10 cellular contexts compared by ENCODE assay signal in genomic region chr5:113292535-113292934, GRCh38.
DNase-seq lines count a peak whose midpoint lies in the region; ATAC-seq, FAIRE-seq and TF ChIP-seq lines count a peak whose summit lies in the region.
"Had no signal": no experiment of that assay in that cellular context is flagged by ENCODE, and none has a peak within 500 bp of the region (broad histone marks: within the 10 kb centered on the region; RNA-seq: fewer than 3 reads in every experiment).

No MANE protein-coding gene starts in this region.

- DNase-seq in D721Med (ENCODE audit: insufficient read length, low spot score) = no peak
- DNase-seq in Peyer's patch = no peak
- peak; percentile 68 for DNase-seq in endothelial cell of umbilical vein (ENCODE audit: low read depth, low spot score)
- DNase-seq in DMS53 treated with DMSO at 0.1 percent for 48 hours (lab: John Stamatoyannopoulos, UW; ENCODE audit: unreplicated experiment) = no peak
- DNase-seq in GM10248 (ENCODE audit: extremely low spot score) = no peak
- DNase-seq: activated CD4-positive, alpha-beta T cell treated with anti-CD3 and anti-CD28 coated beads, Interleukin-2, amount 50 U/mL, for 4 hours; effector memory CD4-positive, alpha-beta T cell had no signal

- TF ChIP-seq POLR2A in Peyer's patch (IDR thresholded peaks at IDR 0.05) = no peak
- no peak for TF ChIP-seq POLR2A in endothelial cell of umbilical vein (IDR thresholded peaks at IDR 0.05; ENCODE audit: low read depth, low read length)

- CTCF ChIA-PET in endothelial cell of umbilical vein (lab: Charles Lee) = interaction anchor here (1.0 to 2.2 kb wide), 2 partner anchors 9 to 296 kb away, joined by 3 to 7 read pairs; no protein-coding TSS in a partner anchor
- CTCF ChIA-PET in GM10248 (lab: Yijun Ruan, JAX) = interaction anchor here (1.3 kb wide), 1 partner anchor 28 kb away, joined by 4 read pairs; no protein-coding TSS in a partner anchor

- peak; percentile 25 for FAIRE-seq in D721Med (lab: Jason Lieb, UNC)
- FAIRE-seq in endothelial cell of umbilical vein (lab: Jason Lieb, UNC) = peak; percentile 88

- BruUV-seq in endothelial cell of umbilical vein (replicated peaks; lab: Mats Ljungman, UMichigan) = no TSS peak

- intact Hi-C loops in endothelial cell of umbilical vein (cut with micrococcal nuclease) = loop anchor here (5.0 kb wide), 1 partner anchor 170 kb away; no protein-coding TSS in a partner anchor

- no peak overlapping the region for H3K27ac ChIP-seq in Peyer's patch
- no peak overlapping the region for H3K27ac ChIP-seq in endothelial cell of umbilical vein (ENCODE audit: insufficient read depth, low read depth, low read length)

- peak overlapping the region; percentile 89 for H3K4me2 ChIP-seq in endothelial cell of umbilical vein (ENCODE audit: insufficient read depth, low read length)

- H2AFZ ChIP-seq in endothelial cell of umbilical vein (ENCODE audit: low read depth, low read length) = no peak overlapping the region
- no peak overlapping the region for H2AFZ ChIP-seq in neuron (ENCODE audit: low read depth, low read length)

- dilution Hi-C loops in endothelial cell of umbilical vein (cut with MboI; ENCODE audit: extremely low pct_ligation_motif_present, low sequenced_read_pairs) = no loop called here

- peak overlapping the region; percentile 77 for H3K9ac ChIP-seq in endothelial cell of umbilical vein (replicated peaks; ENCODE audit: extremely low read depth, insufficient read depth, low read length)

- no peak for ATAC-seq in HG03095 (IDR thresholded peaks at IDR 0.05; ENCODE audit: unreplicated experiment)
- no peak for ATAC-seq in GM18861 (IDR thresholded peaks at IDR 0.05; ENCODE audit: unreplicated experiment)

- H3K4me1 ChIP-seq in Peyer's patch (peaks cover 0 to 4% (median 0%) of the 10 kb centered on the region in 4 donors), endothelial cell of umbilical vein (ENCODE audit: control insufficient read depth, extremely low read depth, insufficient read depth, low read length) (peaks cover 31% of the 10 kb centered on the region), neuron (ENCODE audit: insufficient read depth, low read length) (peaks cover 32% of the 10 kb centered on the region)

- POLR2A ChIA-PET in endothelial cell of umbilical vein (lab: Charles Lee) = no interaction called here
- POLR2A ChIA-PET in GM10248 (lab: Yijun Ruan, JAX) = no interaction called here

- H3K4me3 ChIP-seq in Peyer's patch (peak overlapping the region in 3 of 4 donors; percentile 57 to 83 (median 76)), endothelial cell of umbilical vein (replicated peaks in 1 of 3; ENCODE audit: insufficient read depth in 1 of 3, low read depth in 1 of 3, low read length in 3 of 3) (peak overlapping the region in 2 of 3 experiments; percentile 52 to 86), neuron (ENCODE audit: low read length) (peak overlapping the region; percentile 81)

- no peaks in the 10 kb centered on the region for H4K20me1 ChIP-seq in endothelial cell of umbilical vein (replicated peaks; ENCODE audit: control insufficient read depth, extremely low read depth, insufficient read depth, low read length)

- H3K79me2 ChIP-seq in endothelial cell of umbilical vein (ENCODE audit: control insufficient read depth, insufficient read depth, low read length) = peaks cover 33% of the 10 kb centered on the region

- H3K9me3 ChIP-seq in Peyer's patch (no peaks in the 10 kb centered on the region), endothelial cell of umbilical vein (replicated peaks; ENCODE audit: control insufficient read depth, insufficient read depth, low read length) (no peaks in the 10 kb centered on the region), neuron (ENCODE audit: low read length) (no peaks in the 10 kb centered on the region)

- H3K36me3 ChIP-seq in Peyer's patch (no peaks in the 10 kb centered on the region), endothelial cell of umbilical vein (ENCODE audit: control insufficient read depth in 2 of 2, extremely low read depth in 1 of 2, insufficient read depth in 2 of 2, low read length in 2 of 2) (no peaks in the 10 kb centered on the region), neuron (ENCODE audit: insufficient read depth, low read length) (no peaks in the 10 kb centered on the region)

- H3K27me3 ChIP-seq in Peyer's patch (no peaks in the 10 kb centered on the region), endothelial cell of umbilical vein (ENCODE audit: control insufficient read depth in 2 of 2, insufficient read depth in 2 of 2, low read length in 2 of 2) (no peaks in the 10 kb centered on the region), neuron (ENCODE audit: insufficient read depth, low read length) (no peaks in the 10 kb centered on the region)

- TF ChIP-seq CTCF in D721Med (IDR thresholded peaks at IDR 0.05; ENCODE audit: insufficient read depth, missing control alignments) = no peak
- TF ChIP-seq CTCF in Peyer's patch (IDR thresholded peaks at IDR 0.05) = no peak
- no peak for TF ChIP-seq CTCF in endothelial cell of umbilical vein (IDR thresholded peaks at IDR 0.05; ENCODE audit: extremely low read depth in 1 of 2, insufficient read depth in 1 of 2, low read depth in 1 of 2, low read length in 2 of 2)
- no peak for TF ChIP-seq CTCF in GM10248 (IDR thresholded peaks at IDR 0.05; ENCODE audit: control extremely low read depth, extremely low read depth, low read depth, missing control alignments)

- no peaks in the 10 kb centered on the region for H3K9me1 ChIP-seq in endothelial cell of umbilical vein (replicated peaks; ENCODE audit: control insufficient read depth, extremely low read depth, insufficient read depth, low read length)

TF ChIP-seq in endothelial cell of umbilical vein, 7 proteins besides CTCF, POLR2A, EP300 and RAD21:
- TF ChIP-seq EZH2 (IDR thresholded peaks at IDR 0.05; ENCODE audit: borderline replicate concordance, low read depth, low read length, severe bottlenecking) (no peak), MYC (IDR thresholded peaks at IDR 0.05; ENCODE audit: low read depth, low read length) (no peak), JUN (IDR thresholded peaks at IDR 0.05; ENCODE audit: borderline replicate concordance, insufficient read depth, insufficient read length, low read depth) (no peak), POLR2AphosphoS5 (IDR thresholded peaks at IDR 0.05; ENCODE audit: insufficient read depth, low read depth, low read length) (no peak), MAX (IDR thresholded peaks at IDR 0.05; ENCODE audit: insufficient read depth, insufficient read length) (no peak), GATA2 (IDR thresholded peaks at IDR 0.05; ENCODE audit: insufficient read depth, insufficient read length, low read depth, low read length) (no peak), FOS (IDR thresholded peaks at IDR 0.05; ENCODE audit: borderline replicate concordance, insufficient read depth, low read length) (no peak)
TF ChIP-seq in endothelial cell of umbilical vein: peak in this region for 0.
